ENCODE assay signal across 12 cellular contexts in the genomic region with DNA sequence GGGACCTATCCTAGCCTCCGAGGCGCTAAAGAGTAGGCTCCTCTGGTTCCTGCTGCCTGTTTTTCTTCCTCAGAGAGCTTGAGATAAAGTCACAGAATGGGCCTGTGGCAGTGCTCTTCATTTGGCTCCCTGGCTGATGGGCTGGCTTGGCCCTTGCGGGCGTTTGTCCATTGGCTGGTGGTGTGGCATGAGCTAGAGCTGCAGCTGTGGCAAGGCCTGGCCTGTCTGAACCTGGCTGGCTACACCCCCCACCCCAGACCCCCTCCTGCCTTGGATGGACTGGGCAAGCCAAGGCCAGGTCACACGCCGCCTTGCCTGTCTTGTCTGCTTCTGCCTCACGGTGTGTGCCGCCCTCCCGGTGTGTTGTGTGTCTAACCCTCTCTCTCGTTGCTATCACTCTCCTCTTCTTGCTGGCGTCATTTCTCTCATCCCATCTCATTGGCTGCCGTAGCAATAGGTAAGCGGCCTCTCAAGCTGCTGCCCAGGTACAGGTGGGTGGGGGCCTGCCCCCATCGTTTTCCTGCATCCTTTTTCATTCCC. TPM values are rescaled to one million over a fixed set of nuclear protein-coding genes. Genes with fewer than 3 reads are reported as not detected.
DNase-seq lines count a peak whose midpoint lies in the region; ATAC-seq and TF ChIP-seq lines count a peak whose summit lies in the region.
"Had no signal": no experiment of that assay in that cellular context is flagged by ENCODE, and none has a peak within 500 bp of the region (broad histone marks: within the 10 kb centered on the region; RNA-seq: fewer than 3 reads in every experiment).

No MANE protein-coding gene starts in this region.

- no peak overlapping the region for H3K4me3 Mint-ChIP-seq in MCF 10A (ENCODE audit: unreplicated experiment)

- no peak overlapping the region for H3K27ac ChIP-seq in mammary epithelial cell (ENCODE audit: insufficient read depth, low read depth, low read length)
- peak overlapping the region; percentile 96 for H3K27ac ChIP-seq in brain microvascular endothelial cell
- H3K27ac ChIP-seq in mesodermal cell (ENCODE audit: low read depth, low read length, severe bottlenecking), result peak overlapping the region; percentile 96
- peak overlapping the region; percentile 81 to 92 (median 90) for H3K27ac ChIP-seq in upper lobe of left lung

- CTCF ChIA-PET in MCF 10A (lab: Yijun Ruan, JAX), result interaction anchor here (1.0 kb wide), 1 partner anchor 93 kb away, joined by 3 read pairs; no protein-coding TSS in a partner anchor
- CTCF ChIA-PET in mammary epithelial cell (lab: Charles Lee; ENCODE audit: low non-redundant PET), result no interaction called here

- in situ Hi-C loops in mammary epithelial cell (cut with MboI; ENCODE audit: low sequenced_read_pairs in 2 of 2) (no loop called here), brain microvascular endothelial cell (cut with HindIII; ENCODE audit: low pct_ligation_motif_present, low sequenced_read_pairs) (no loop called here)

- DNase-seq in MCF 10A (ENCODE audit: unreplicated experiment) (no peak), mammary epithelial cell (no peak), brain microvascular endothelial cell (no peak), upper lobe of left lung (no peak), GM03348 (ENCODE audit: low spot score) (no peak), NCI-H1436 (lab: John Stamatoyannopoulos, UW) (no peak)
- DNase-seq: activated T-cell treated with anti-CD3 and anti-CD28 coated beads for 4 hours had no signal

- H3K36me3 ChIP-seq in mammary epithelial cell (ENCODE audit: insufficient read depth, low read length), result peaks cover 46% of the 10 kb centered on the region
- H3K36me3 ChIP-seq in brain microvascular endothelial cell (replicated peaks), result peaks cover 58% of the 10 kb centered on the region
- H3K36me3 ChIP-seq in mesodermal cell (ENCODE audit: control insufficient read depth, insufficient read depth, low read length), result peaks cover 73% of the 10 kb centered on the region
- H3K36me3 ChIP-seq in upper lobe of left lung, result peaks cover 42 to 63% (median 57%) of the 10 kb centered on the region in 4 donors

- no peaks in the 10 kb centered on the region for H4K20me1 ChIP-seq in mammary epithelial cell (ENCODE audit: insufficient read depth, low read length)

- no peak for TF ChIP-seq EP300 in upper lobe of left lung (IDR thresholded peaks at IDR 0.05)

- dilution Hi-C loops in mammary epithelial cell (cut with HindIII; ENCODE audit: low sequenced_read_pairs), result no loop called here

- peaks cover 16% of the 10 kb centered on the region for H3K4me1 Mint-ChIP-seq in MCF 10A (ENCODE audit: insufficient read depth, unreplicated experiment)

- no peaks in the 10 kb centered on the region for H3K27me3 Mint-ChIP-seq in MCF 10A (ENCODE audit: insufficient read depth, unreplicated experiment)
- H3K27me3 Mint-ChIP-seq: B cell had no signal

- WGBS in mammary epithelial cell (ENCODE audit: low coverage, missing lambda C conversion rate), result 78% methylated on average over 10 of the region's 14 CpGs
- 90 to 95% methylated on average over 10 to 14 of the region's 14 CpGs for WGBS in mesodermal cell (ENCODE audit: insufficient coverage in 2 of 2), 2 experiments
- WGBS in upper lobe of left lung, 2 donors, result 94 to 95% methylated on average over 13 to 14 of the region's 14 CpGs

- H3K9me3 Mint-ChIP-seq in MCF 10A (ENCODE audit: unreplicated experiment), result no peaks in the 10 kb centered on the region

- no peak overlapping the region for H2AFZ ChIP-seq in mammary epithelial cell (ENCODE audit: low read depth, low read length)

- intact Hi-C loops in MCF 10A (cut with micrococcal nuclease) (no loop called here), mammary epithelial cell (cut with micrococcal nuclease) (no loop called here)

- H3K4me3 ChIP-seq in mammary epithelial cell (replicated peaks in 1 of 3; ENCODE audit: insufficient read depth in 1 of 3, low read depth in 2 of 3, low read length in 3 of 3) (no peak overlapping the region), brain microvascular endothelial cell (ENCODE audit: low read depth, low read length) (peak overlapping the region; percentile 99), mesodermal cell (ENCODE audit: extremely low read depth, insufficient read depth, low read length, poor library complexity, severe bottlenecking) (peak overlapping the region; percentile 96), upper lobe of left lung (peak overlapping the region in 1 of 4 donors; percentile 88)

- H3K27me3 ChIP-seq in mammary epithelial cell (ENCODE audit: insufficient read depth, low read length) (no peaks in the 10 kb centered on the region), brain microvascular endothelial cell (replicated peaks) (no peaks in the 10 kb centered on the region), upper lobe of left lung (no peaks in the 10 kb centered on the region)

- H3K4me1 ChIP-seq in mammary epithelial cell (ENCODE audit: insufficient read depth, low read length), result peaks cover 23% of the 10 kb centered on the region
- peaks cover 43% of the 10 kb centered on the region for H3K4me1 ChIP-seq in mesodermal cell (ENCODE audit: control insufficient read depth, insufficient read depth, low read length, poor library complexity, severe bottlenecking)
- H3K4me1 ChIP-seq in upper lobe of left lung, result peaks cover 29 to 51% (median 38%) of the 10 kb centered on the region in 4 donors

- POLR2A ChIA-PET in MCF 10A (lab: Yijun Ruan, JAX), result interaction anchor here (1.8 to 4.3 kb wide), 2 partner anchors 43 to 141 kb away, joined by 4 to 31 read pairs; a partner anchor contains a TSS

- ATAC-seq in upper lobe of left lung (ENCODE audit: low FRiP score in 2 of 2), result no peak
- no peak for ATAC-seq in GM18870 (IDR thresholded peaks at IDR 0.05; ENCODE audit: unreplicated experiment)
- ATAC-seq: sciatic nerve had no signal

- peaks cover 55% of the 10 kb centered on the region for H3K79me2 ChIP-seq in mammary epithelial cell (ENCODE audit: insufficient read depth, low read length)

- H3K9ac ChIP-seq in mammary epithelial cell (ENCODE audit: insufficient read depth, low read length), result no peak overlapping the region

- no peak overlapping the region for H3K4me2 ChIP-seq in mammary epithelial cell (ENCODE audit: insufficient read depth, low read depth, low read length)

- no TSS peak for BruUV-seq in MCF 10A (replicated peaks; lab: Mats Ljungman, UMichigan)
- BruUV-seq in mammary epithelial cell (replicated peaks; lab: Mats Ljungman, UMichigan), result no TSS peak

- H3K36me3 Mint-ChIP-seq in MCF 10A (ENCODE audit: insufficient read depth, unreplicated experiment), result peaks cover 49% of the 10 kb centered on the region

- H3K27ac Mint-ChIP-seq in MCF 10A (ENCODE audit: low read depth, unreplicated experiment), result peak overlapping the region; percentile 95
- H3K27ac Mint-ChIP-seq: B cell had no signal

- H3K9me3 ChIP-seq in mammary epithelial cell (replicated peaks; ENCODE audit: insufficient read depth, low read length) (no peaks in the 10 kb centered on the region), mesodermal cell (ENCODE audit: control insufficient read depth, low read length) (no peaks in the 10 kb centered on the region), upper lobe of left lung (no peaks in the 10 kb centered on the region)

- TF ChIP-seq CTCF in MCF 10A (IDR thresholded peaks at IDR 0.05; ENCODE audit: unreplicated experiment), result no peak
- TF ChIP-seq CTCF in mammary epithelial cell (conservative IDR thresholded peaks at IDR 0.05 in 1 of 2, IDR thresholded peaks at IDR 0.05 in 1 of 2; ENCODE audit: extremely low read depth in 1 of 2, insufficient read depth in 1 of 2, low read depth in 1 of 2, low read length in 2 of 2), result no peak
- TF ChIP-seq CTCF in brain microvascular endothelial cell (IDR thresholded peaks at IDR 0.05; ENCODE audit: low read depth, low read length, missing control alignments), result no peak
- no peak for TF ChIP-seq CTCF in upper lobe of left lung (IDR thresholded peaks at IDR 0.05)

- TF ChIP-seq POLR2A in upper lobe of left lung (IDR thresholded peaks at IDR 0.05), result no peak

RNA-seq across cellular contexts. Expression of a gene that starts 3.2 kb away (rescaled TPM):
- total RNA-seq in MCF 10A (2022) (280 and 301 TPM in 2 replicates), mammary epithelial cell (100 to 1,000 TPM; 291 to 348 TPM), upper lobe of left lung (100 to 1,000 TPM; 132 to 280 (median 198) TPM)
- polyA plus RNA-seq in mammary epithelial cell, result 441 TPM
- 388 TPM for polyA minus RNA-seq in mammary epithelial cell
- 612 TPM for polyA plus RNA-seq in mesodermal cell (2013, experiment 1 of 2)
- 553 TPM for polyA plus RNA-seq in mesodermal cell (2013, experiment 2 of 2)

RNA-seq across cellular contexts. Expression of a gene that starts 8.2 kb away (rescaled TPM):
- total RNA-seq in MCF 10A (2022), result 62.7 and 73.9 TPM in 2 replicates
- 10 to 100 TPM; 50.8 to 58.2 TPM for total RNA-seq in mammary epithelial cell
- 47.4 TPM for polyA plus RNA-seq in mammary epithelial cell
- polyA minus RNA-seq in mammary epithelial cell, result 98.9 TPM
- polyA plus RNA-seq in mesodermal cell (2013, experiment 1 of 2), result 33.7 TPM
- 27.1 TPM for polyA plus RNA-seq in mesodermal cell (2013, experiment 2 of 2)
- total RNA-seq in upper lobe of left lung, result 100 to 1,000 TPM in 1 of 6 donors, 10 to 100 TPM in 5; 52.6 to 184 (median 73.1) TPM

RNA-seq across cellular contexts. Expression of a gene that starts 22.7 kb away (rescaled TPM):
- total RNA-seq in MCF 10A (2022), result 73.4 and 74.5 TPM in 2 replicates
- total RNA-seq in mammary epithelial cell, result 10 to 100 TPM; 35.2 to 58.7 TPM
- polyA plus RNA-seq in mammary epithelial cell, result 20.4 TPM
- 18.0 TPM for polyA minus RNA-seq in mammary epithelial cell
- 86.1 TPM for polyA plus RNA-seq in mesodermal cell (2013, experiment 1 of 2)
- polyA plus RNA-seq in mesodermal cell (2013, experiment 2 of 2), result 71.8 TPM
- total RNA-seq in upper lobe of left lung, result 100 to 1,000 TPM in 1 of 6 donors, 10 to 100 TPM in 5; 36.5 to 106 (median 62.8) TPM

RNA-seq across cellular contexts. Expression of a gene that starts 42.7 kb away (rescaled TPM):
- total RNA-seq in MCF 10A (2022) (33.8 and 36.1 TPM in 2 replicates), mammary epithelial cell (10 to 100 TPM; 24.5 to 34.8 TPM), upper lobe of left lung (10 to 100 TPM; 31.4 to 37.6 (median 34.2) TPM)
- polyA plus RNA-seq in mammary epithelial cell, result 32.8 TPM
- polyA minus RNA-seq in mammary epithelial cell, result 61.6 TPM
- 39.7 TPM for polyA plus RNA-seq in mesodermal cell (2013, experiment 1 of 2)
- 34.4 TPM for polyA plus RNA-seq in mesodermal cell (2013, experiment 2 of 2)

RNA-seq across cellular contexts. Expression of a gene that starts 51.5 kb away (rescaled TPM):
- total RNA-seq in MCF 10A (2022), result not detected in 2 replicates
- under 1 TPM; 0.19 to 0.33 TPM for total RNA-seq in mammary epithelial cell
- 0.01 TPM for polyA plus RNA-seq in mammary epithelial cell
- not detected for polyA minus RNA-seq in mammary epithelial cell
- polyA plus RNA-seq in mesodermal cell (2013, experiment 1 of 2), result not detected
- polyA plus RNA-seq in mesodermal cell (2013, experiment 2 of 2), result not detected
- 1 to 10 TPM in 2 of 6 donors, under 1 TPM in 3, not detected in 1; 0.17 to 1.2 (median 0.51) TPM for total RNA-seq in upper lobe of left lung
- total RNA-seq: bronchial epithelial cell had no signal

Comparison
In these comparisons a context has a peak if more than half of its experiments do, and no peak if none do; other contexts are left out.
1. H3K4me3 ChIP-seq: peak in brain microvascular endothelial cell (single experiment) and mesodermal cell (single experiment); none in mammary epithelial cell (0 of 3).